In genomic region chr6:79946242-79946641, GRCh38 we compare ENCODE assay signal across 8 cellular contexts. TPM values are rescaled to one million over a fixed set of nuclear protein-coding genes. Genes with fewer than 3 reads are reported as not detected.
DNase-seq lines count a peak whose midpoint lies in the region; ATAC-seq and TF ChIP-seq lines count a peak whose summit lies in the region.

No MANE protein-coding gene starts in this region.

- no peaks in the 10 kb centered on the region for H3K9me3 ChIP-seq in gastrocnemius medialis

- no peak for TF ChIP-seq POLR2A in gastrocnemius medialis (IDR thresholded peaks at IDR 0.05)

- peaks cover 29 to 32% (median 31%) of the 10 kb centered on the region in 3 donors for H3K27me3 ChIP-seq in gastrocnemius medialis

- in situ Hi-C loops in gastrocnemius medialis (cut with MboI; ENCODE audit: low sequenced_read_pairs in 4 of 4): no loop called here

- H3K4me3 ChIP-seq in cardiac fibroblast (replicated peaks in 1 of 2; ENCODE audit: low read depth in 2 of 2, low read length in 2 of 2): peak overlapping the region; percentile 74 to 81
- peak overlapping the region in 2 of 4 donors; percentile 56 to 67 for H3K4me3 ChIP-seq in gastrocnemius medialis

- H3K4me1 ChIP-seq in gastrocnemius medialis: peaks cover 0 to 9% of the 10 kb centered on the region in 2 donors

- H3K4me3 Mint-ChIP-seq in mesothelial cell of epicardium: peak overlapping the region; percentile 89

- peak overlapping the region; percentile 74 for H3K27ac Mint-ChIP-seq in mesothelial cell of epicardium

- H3K4me1 Mint-ChIP-seq in mesothelial cell of epicardium: peaks cover 13% of the 10 kb centered on the region

- peaks cover 14% of the 10 kb centered on the region for H3K27me3 Mint-ChIP-seq in mesothelial cell of epicardium (ENCODE audit: low read depth)

- ATAC-seq in gastrocnemius medialis (no peak), GM21526 (IDR thresholded peaks at IDR 0.05; ENCODE audit: low FRiP score, unreplicated experiment) (no peak), GM19035 (IDR thresholded peaks at IDR 0.05; ENCODE audit: unreplicated experiment) (no peak)

- H3K27ac ChIP-seq in gastrocnemius medialis: no peak overlapping the region

- H3K9me3 Mint-ChIP-seq in mesothelial cell of epicardium: no peaks in the 10 kb centered on the region

- DNase-seq in ELF-1 (ENCODE audit: low read depth, low spot score): peak; percentile 43
- peak; percentile 32 for DNase-seq in HCEC 1CT
- peak; percentile 65 for DNase-seq in NCI-H748 (lab: John Stamatoyannopoulos, UW; ENCODE audit: unreplicated experiment)
- peak; percentile 31 to 41 for DNase-seq in cardiac fibroblast (ENCODE audit: low read depth in 2 of 2)
- DNase-seq in mesothelial cell of epicardium (ENCODE audit: low spot score in 2 of 2, unreplicated experiment in 2 of 2): no peak
- no peak for DNase-seq in gastrocnemius medialis

- TF ChIP-seq CTCF in cardiac fibroblast (IDR thresholded peaks at IDR 0.05; ENCODE audit: low read depth, low read length) (peak; percentile 58), mesothelial cell of epicardium (IDR thresholded peaks at IDR 0.05; ENCODE audit: unreplicated experiment) (peak; percentile 14), gastrocnemius medialis (IDR thresholded peaks at IDR 0.05 in 4 of 5, conservative IDR thresholded peaks at IDR 0.05 in 1 of 5) (no peak)

- intact Hi-C loops in gastrocnemius medialis (cut with DNase I; ENCODE audit: low total_unique reads): no loop called here

- no peaks in the 10 kb centered on the region for H3K36me3 ChIP-seq in gastrocnemius medialis

- H3K36me3 Mint-ChIP-seq in mesothelial cell of epicardium: no peaks in the 10 kb centered on the region

RNA-seq across cellular contexts. Expression of gene ELOVL4, which starts 1.1 kb away (rescaled TPM):
- total RNA-seq in mesothelial cell of epicardium (3.3 to 3.6 TPM (median 3.6 TPM) in 3 replicates), gastrocnemius medialis (under 1 TPM in 1 of 4 donors, not detected in 3; 0.15 TPM)

RNA-seq across cellular contexts. Expression of gene TTK, which starts 58.2 kb away (rescaled TPM):
- total RNA-seq in mesothelial cell of epicardium: 12.0 to 13.5 TPM (median 12.1 TPM) in 3 replicates
- 1 to 10 TPM in 1 of 4 donors, under 1 TPM in 1, not detected in 2; 0.24 to 3.4 TPM for total RNA-seq in gastrocnemius medialis

Comparison
In these comparisons a context has a peak if more than half of its experiments do, and no peak if none do; other contexts are left out.
1. DNase-seq: peak in ELF-1 (single experiment), HCEC 1CT (single experiment), NCI-H748 (single experiment) and cardiac fibroblast (2 of 2); none in mesothelial cell of epicardium (0 of 2) and gastrocnemius medialis (0 of 2).
2. CTCF ChIP-seq: peak in cardiac fibroblast (single experiment) and mesothelial cell of epicardium (single experiment); none in gastrocnemius medialis (0 of 5).